In the genomic region with DNA sequence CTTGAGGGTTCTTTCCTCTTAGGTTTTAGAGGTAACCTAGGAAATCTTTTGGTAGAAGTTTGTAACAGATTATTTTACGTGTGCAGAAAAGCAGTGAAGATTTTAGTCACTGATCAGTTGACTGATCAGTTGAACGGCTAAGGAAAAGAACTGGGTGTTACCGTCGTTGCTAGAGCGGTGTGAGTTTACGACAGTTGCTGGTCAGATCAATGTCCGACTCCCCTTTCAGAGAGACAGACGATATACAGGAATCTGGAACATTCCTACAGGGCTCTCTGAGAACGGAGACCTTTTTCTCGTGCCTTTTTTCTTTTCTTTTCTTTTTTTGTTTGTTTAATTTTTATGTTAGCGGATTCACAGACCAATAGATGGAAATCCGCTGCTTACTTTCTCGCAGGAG, we compare ENCODE assay signal across 8 cellular contexts.
A peak's percentile ranks its signal among the peaks of the same experiment; 100 is the strongest.
DNase-seq lines count a peak whose midpoint lies in the region; ATAC-seq and TF ChIP-seq lines count a peak whose summit lies in the region.
"Had no signal": no experiment of that assay in that cellular context is flagged by ENCODE, and none has a peak within 500 bp of the region (broad histone marks: within the 10 kb centered on the region; RNA-seq: fewer than 3 reads in every experiment).

No MANE protein-coding gene starts in this region.

- H3K27me3 ChIP-seq in MG63 (no peaks in the 10 kb centered on the region), neuron (ENCODE audit: insufficient read depth, low read length) (peaks cover 18% of the 10 kb centered on the region)

- H3K9me3 Mint-ChIP-seq in natural killer cell treated with Interleukin-12 subunit alpha and Interleukin-12 subunit beta and Interleukin-15 and Interleukin-18, amount 100 ng/mL, for 72 hours: no peaks in the 10 kb centered on the region

- ATAC-seq in natural killer cell treated with Interleukin-12 subunit alpha and Interleukin-12 subunit beta and Interleukin-15 and Interleukin-18, amount 100 ng/mL, for 72 hours: no peak

- POLR2A ChIA-PET in GM10248 (lab: Yijun Ruan, JAX): no interaction called here

- no peak for TF ChIP-seq CTCF in GM10248 (IDR thresholded peaks at IDR 0.05; ENCODE audit: control extremely low read depth, extremely low read depth, low read depth, missing control alignments)

- H3K36me3 ChIP-seq in MG63 (no peaks in the 10 kb centered on the region), neuron (ENCODE audit: insufficient read depth, low read length) (no peaks in the 10 kb centered on the region)

- H3K27ac Mint-ChIP-seq in natural killer cell treated with Interleukin-12 subunit alpha and Interleukin-12 subunit beta and Interleukin-15 and Interleukin-18, amount 100 ng/mL, for 72 hours: no peak overlapping the region

- H3K27me3 Mint-ChIP-seq in natural killer cell treated with Interleukin-12 subunit alpha and Interleukin-12 subunit beta and Interleukin-15 and Interleukin-18, amount 100 ng/mL, for 72 hours: peaks cover 35 to 55% of the 10 kb centered on the region in 2 donors

- H3K9me3 ChIP-seq in MG63 (peaks cover 3% of the 10 kb centered on the region), neuron (ENCODE audit: low read length) (peaks cover 4% of the 10 kb centered on the region)

- peak; percentile 42 for DNase-seq in GM10248 (ENCODE audit: extremely low spot score)
- DNase-seq in MG63: peak; percentile 56
- peak; percentile 36 for DNase-seq in cerebellar cortex (ENCODE audit: low spot score)
- DNase-seq in natural killer cell treated with Interleukin-12 subunit alpha and Interleukin-12 subunit beta and Interleukin-15 and Interleukin-18, amount 100 ng/mL, for 72 hours (ENCODE audit: low spot score): no peak
- no peak for DNase-seq in HT-29 (ENCODE audit: low spot score)
- no peak for DNase-seq in SW 1271 (lab: John Stamatoyannopoulos, UW)

- H3K4me3 Mint-ChIP-seq in natural killer cell treated with Interleukin-12 subunit alpha and Interleukin-12 subunit beta and Interleukin-15 and Interleukin-18, amount 100 ng/mL, for 72 hours: no peak overlapping the region
- H3K4me3 Mint-ChIP-seq: activated naive CD4-positive, alpha-beta T cell treated with anti-CD3 and anti-CD28 coated beads, Interleukin-2, amount 50 U/mL, for 24 hours had no signal

- H3K4me1 Mint-ChIP-seq in natural killer cell treated with Interleukin-12 subunit alpha and Interleukin-12 subunit beta and Interleukin-15 and Interleukin-18, amount 100 ng/mL, for 72 hours (ENCODE audit: low read depth in 2 of 2): peaks cover 4 to 13% of the 10 kb centered on the region in 2 donors

- no peaks in the 10 kb centered on the region for H3K4me1 ChIP-seq in neuron (ENCODE audit: insufficient read depth, low read length)

- CTCF ChIA-PET in GM10248 (lab: Yijun Ruan, JAX): interaction anchor here (1.1 to 1.9 kb wide), 4 partner anchors 14 to 450 kb away, joined by 3 to 9 read pairs (median 6); no protein-coding TSS in a partner anchor

- H3K4me3 ChIP-seq in MG63 (peak overlapping the region; percentile 53), neuron (ENCODE audit: low read length) (peak overlapping the region; percentile 55)

- H2AFZ ChIP-seq in neuron (ENCODE audit: low read depth, low read length): peak overlapping the region; percentile 4

- H3K36me3 Mint-ChIP-seq in natural killer cell treated with Interleukin-12 subunit alpha and Interleukin-12 subunit beta and Interleukin-15 and Interleukin-18, amount 100 ng/mL, for 72 hours: peaks cover 14% of the 10 kb centered on the region

Comparison
In these comparisons a context has a peak if more than half of its experiments do, and no peak if none do; other contexts are left out.
1. DNase-seq: peak in GM10248 (single experiment), MG63 (single experiment) and cerebellar cortex (single experiment); none in natural killer cell treated with Interleukin-12 subunit alpha and Interleukin-12 subunit beta and Interleukin-15 and Interleukin-18, amount 100 ng/mL, for 72 hours (single experiment), HT-29 (single experiment) and SW 1271 (0 of 2).